ENCODE assay signal across 35 cellular contexts in genomic region chr6:9554351-9554750, GRCh38.
"Had no signal": no experiment of that assay in that cellular context is flagged by ENCODE, and none has a peak within 500 bp of the region (broad histone marks: within the 10 kb centered on the region; RNA-seq: fewer than 3 reads in every experiment).

No MANE protein-coding gene starts in this region.

- H3K27me3 Mint-ChIP-seq: activated B cell treated with CpG ODN at 0.5 μM for 24 hours; activated CD4-positive, alpha-beta memory T cell treated with anti-CD3 and anti-CD28 coated beads for 36 hours; activated CD4-positive, alpha-beta T cell treated with anti-CD3 and anti-CD28 coated beads, Interleukin-2, amount 10 ng/mL, durations not matched to agents 24 days and 14 days; activated CD8-positive, alpha-beta T cell treated with anti-CD3 and anti-CD28 coated beads for 36 hours; activated naive CD8-positive, alpha-beta T cell treated with anti-CD3 and anti-CD28 coated beads for 36 hours; activated T-helper 17 cell treated with anti-CD3 and anti-CD28 coated beads, Interleukin-2, amount 50 U/mL, for 72 hours had no signal

- H3K4me1 Mint-ChIP-seq: activated B cell treated with CpG ODN at 0.5 μM for 24 hours; activated CD4-positive, alpha-beta T cell treated with anti-CD3 and anti-CD28 coated beads, Interleukin-2, amount 10 ng/mL, durations not matched to agents 24 days and 14 days; activated naive CD8-positive, alpha-beta T cell treated with anti-CD3 and anti-CD28 coated beads for 36 hours; activated T-helper 17 cell treated with anti-CD3 and anti-CD28 coated beads, Interleukin-2, amount 50 U/mL, for 72 hours had no signal

- H3K27me3 ChIP-seq: adrenal gland, body of pancreas, brain microvascular endothelial cell, breast epithelium had no signal

- H3K36me3 Mint-ChIP-seq: activated CD4-positive, alpha-beta memory T cell treated with anti-CD3 and anti-CD28 coated beads for 36 hours; activated naive CD8-positive, alpha-beta T cell treated with anti-CD3 and anti-CD28 coated beads for 36 hours had no signal

- H3K4me3 ChIP-seq: adrenal gland, body of pancreas, breast epithelium had no signal

- H3K9me3 ChIP-seq: adrenal gland had no signal

- H3K27ac Mint-ChIP-seq: activated B cell treated with CpG ODN at 0.5 μM for 24 hours; activated CD4-positive, alpha-beta memory T cell treated with anti-CD3 and anti-CD28 coated beads for 36 hours; activated CD4-positive, alpha-beta T cell treated with anti-CD3 and anti-CD28 coated beads, Interleukin-2, amount 10 ng/mL, durations not matched to agents 24 days and 14 days; activated CD8-positive, alpha-beta T cell treated with anti-CD3 and anti-CD28 coated beads for 36 hours; activated naive CD4-positive, alpha-beta T cell treated with anti-CD3 and anti-CD28 coated beads for 36 hours; activated naive CD4-positive, alpha-beta T cell treated with anti-CD3 and anti-CD28 coated beads, Interleukin-2, amount 50 U/mL, for 72 hours; activated naive CD8-positive, alpha-beta T cell treated with anti-CD3 and anti-CD28 coated beads for 36 hours; activated T-cell treated with anti-CD3 and anti-CD28 coated beads, Interleukin-2, amount 50 U/mL, for 72 hours; activated T-helper 1 cell treated with anti-CD3 and anti-CD28 coated beads, Interleukin-12 subunit alpha, Interleukin-12 subunit beta, Interleukin-2, Interleukin-4 antibody, amounts not matched to agents 30 ng/mL and 10 ng/mL and 1 ng/mL, durations not matched to agents 14 hours and 24 hours and 36 hours; activated T-helper 17 cell treated with anti-CD3 and anti-CD28 coated beads, Interleukin-2, amount 50 U/mL, for 72 hours; T-helper 1 cell treated with Interleukin-12 subunit alpha and Interleukin-12 subunit beta and Interleukin-4 antibody, amounts not matched to agents 30 μg/mL and 1 μg/mL, for 36 hours; T-helper 2 cell treated with Interferon-gamma antibody and Interleukin-4, amounts not matched to agents 5 μg/mL and 100 μg/mL, for 36 hours had no signal

- DNase-seq: activated B cell treated with CpG ODN at 0.5 μM for 24 hours; activated CD4-positive, alpha-beta memory T cell treated with anti-CD3 and anti-CD28 coated beads for 36 hours; activated CD4-positive, alpha-beta T cell treated with anti-CD3 and anti-CD28 coated beads for 4 hours; activated CD4-positive, alpha-beta T cell treated with anti-CD3 and anti-CD28 coated beads, Interleukin-2, amount 10 ng/mL, durations not matched to agents 24 days and 14 days; activated CD4-positive, alpha-beta T cell treated with anti-CD3 and anti-CD28 coated beads, Interleukin-2, amount 50 U/mL, for 1 hour; activated CD4-positive, alpha-beta T cell treated with anti-CD3 and anti-CD28 coated beads, Interleukin-2, amount 50 U/mL, for 4 hours; activated CD4-positive, CD25-positive, alpha-beta regulatory T cell treated with anti-CD3 and anti-CD28 coated beads, Interleukin-2, amount 50 U/mL, for 72 hours; activated CD8-positive, alpha-beta memory T cell treated with anti-CD3 and anti-CD28 coated beads, Interleukin-2, amount 50 U/mL, for 4 hours; activated CD8-positive, alpha-beta T cell treated with anti-CD3 and anti-CD28 coated beads for 36 hours; activated effector memory CD4-positive, alpha-beta T cell treated with anti-CD3 and anti-CD28 coated beads, Interleukin-2, amount 50 U/mL, for 16 hours; activated gamma-delta T cell treated with Interleukin-2 at 50 U/mL for 16 hours; activated naive CD4-positive, alpha-beta T cell; activated naive CD4-positive, alpha-beta T cell treated with anti-CD3 and anti-CD28 coated beads for 36 hours; activated naive CD4-positive, alpha-beta T cell treated with anti-CD3 and anti-CD28 coated beads, Interleukin-2, amount 50 U/mL, for 16 hours; activated naive CD8-positive, alpha-beta T cell treated with anti-CD3 and anti-CD28 coated beads for 36 hours; activated T-cell treated with anti-CD3 and anti-CD28 coated beads for 4 hours; activated T-cell treated with anti-CD3 and anti-CD28 coated beads, Interleukin-2, amount 50 U/mL, for 1 hour; activated T-cell treated with anti-CD3 and anti-CD28 coated beads, Interleukin-2, amount 50 U/mL, for 4 hours; activated T-cell treated with anti-CD3 and anti-CD28 coated beads, Interleukin-2, amount 50 U/mL, for 72 hours; adrenal gland; amniotic stem cell; aorta; body of pancreas; brain microvascular endothelial cell; central memory CD4-positive, alpha-beta T cell; T-helper 1 cell; T-helper 2 cell; T-helper 9 cell had no signal

- H3K27ac ChIP-seq: adrenal gland, body of pancreas, brain microvascular endothelial cell, breast epithelium, VCaP had no signal

- H3K4me3 Mint-ChIP-seq: activated B cell treated with CpG ODN at 0.5 μM for 24 hours; activated CD4-positive, alpha-beta memory T cell treated with anti-CD3 and anti-CD28 coated beads for 36 hours; activated CD4-positive, alpha-beta T cell treated with anti-CD3 and anti-CD28 coated beads, Interleukin-2, amount 10 ng/mL, durations not matched to agents 24 days and 14 days; activated CD8-positive, alpha-beta T cell treated with anti-CD3 and anti-CD28 coated beads for 36 hours; activated naive CD4-positive, alpha-beta T cell treated with anti-CD3 and anti-CD28 coated beads for 36 hours; activated naive CD8-positive, alpha-beta T cell treated with anti-CD3 and anti-CD28 coated beads for 36 hours; activated T-cell treated with anti-CD3 and anti-CD28 coated beads, Interleukin-2, amount 50 U/mL, for 4 hours; activated T-cell treated with anti-CD3 and anti-CD28 coated beads, Interleukin-2, amount 50 U/mL, for 72 hours; activated T-helper 1 cell treated with anti-CD3 and anti-CD28 coated beads, Interleukin-12 subunit alpha, Interleukin-12 subunit beta, Interleukin-2, Interleukin-4 antibody, amounts not matched to agents 30 ng/mL and 10 ng/mL and 1 ng/mL, durations not matched to agents 14 hours and 24 hours and 36 hours; activated T-helper 17 cell treated with anti-CD3 and anti-CD28 coated beads, Interleukin-2, amount 50 U/mL, for 72 hours; T-helper 1 cell treated with Interleukin-12 subunit alpha and Interleukin-12 subunit beta and Interleukin-4 antibody, amounts not matched to agents 30 μg/mL and 1 μg/mL, for 36 hours; T-helper 2 cell treated with Interferon-gamma antibody and Interleukin-4, amounts not matched to agents 5 μg/mL and 100 μg/mL, for 36 hours had no signal

- ATAC-seq: activated CD8-positive, alpha-beta T cell treated with anti-CD3 and anti-CD28 coated beads for 36 hours; activated naive CD4-positive, alpha-beta T cell treated with anti-CD3 and anti-CD28 coated beads, Interleukin-2, amount 50 U/mL, for 72 hours; activated T-cell treated with anti-CD3 and anti-CD28 coated beads, Interleukin-2, amount 50 U/mL, for 4 hours; activated T-cell treated with anti-CD3 and anti-CD28 coated beads, Interleukin-2, amount 50 U/mL, for 72 hours; activated T-helper 17 cell treated with anti-CD3 and anti-CD28 coated beads, Interleukin-2, amount 50 U/mL, for 72 hours; body of pancreas had no signal

- H3K36me3 ChIP-seq: adrenal gland, brain microvascular endothelial cell, breast epithelium had no signal

- H3K9me3 Mint-ChIP-seq: activated T-cell treated with anti-CD3 and anti-CD28 coated beads, Interleukin-2, amount 50 U/mL, for 4 hours had no signal
